In genomic region chr9:112103405-112103804, GRCh38 we compare ENCODE assay signal across 16 cellular contexts.
"Had no signal": no experiment of that assay in that cellular context is flagged by ENCODE, and none has a peak within 500 bp of the region (broad histone marks: within the 10 kb centered on the region; RNA-seq: fewer than 3 reads in every experiment).

No MANE protein-coding gene starts in this region.

- H3K9me3 Mint-ChIP-seq: effector memory CD8-positive, alpha-beta T cell; naive thymus-derived CD4-positive, alpha-beta T cell; nephron progenitor cell had no signal

- H3K27me3 Mint-ChIP-seq: effector memory CD8-positive, alpha-beta T cell had no signal

- H3K4me3 ChIP-seq: esophagus squamous epithelium, hepatocyte, psoas muscle, right atrium auricular region had no signal

- H3K4me3 Mint-ChIP-seq: effector memory CD8-positive, alpha-beta T cell; naive thymus-derived CD4-positive, alpha-beta T cell; nephron progenitor cell had no signal

- H3K27ac ChIP-seq: epithelial cell of prostate, esophagus squamous epithelium, hepatocyte, neutrophil, psoas muscle, right atrium auricular region had no signal

- ATAC-seq: effector memory CD8-positive, alpha-beta T cell; left colon; naive thymus-derived CD4-positive, alpha-beta T cell; psoas muscle had no signal

- H3K27me3 ChIP-seq: esophagus squamous epithelium, hepatocyte, neutrophil, right atrium auricular region had no signal

- H3K36me3 ChIP-seq: esophagus squamous epithelium, neutrophil had no signal

- H3K4me1 ChIP-seq: esophagus squamous epithelium, psoas muscle, right atrium auricular region had no signal

- H3K27ac Mint-ChIP-seq: effector memory CD8-positive, alpha-beta T cell; nephron progenitor cell had no signal

- H3K9me3 ChIP-seq: esophagus squamous epithelium, neutrophil, psoas muscle, right atrium auricular region had no signal

- DNase-seq: effector memory CD8-positive, alpha-beta T cell; esophagus squamous epithelium; foreskin fibroblast; left colon; mesendoderm; naive thymus-derived CD4-positive, alpha-beta T cell; nephron progenitor cell; psoas muscle; small intestine; stimulated activated CD4-positive, alpha-beta T cell treated with anti-CD3 and anti-CD28 coated beads, Interleukin-12 subunit alpha, Interleukin-12 subunit beta, amount 100 ng/mL, for 4 hours; stimulated activated naive CD4-positive, alpha-beta T cell; trophoblast cell had no signal
